Comparison of ENCODE assay signal across 10 cellular contexts in the genomic region with DNA sequence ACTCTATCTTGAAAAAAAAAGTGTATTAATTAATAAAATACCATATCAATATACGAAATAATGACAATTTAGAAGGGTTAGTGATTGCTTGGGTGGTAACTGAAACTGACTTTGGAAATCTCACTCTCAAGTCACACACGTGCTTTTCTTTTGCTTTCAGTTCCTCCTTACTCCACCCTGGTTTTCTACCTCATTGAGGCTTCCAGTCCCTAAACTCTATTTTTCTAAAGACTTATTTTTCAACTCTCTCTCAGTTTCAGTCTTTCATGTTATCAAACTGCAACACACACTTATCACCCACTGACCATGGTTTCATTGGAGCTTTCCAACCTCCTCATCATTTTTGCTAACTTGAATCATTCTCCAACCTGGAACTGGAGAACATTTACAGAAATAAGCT. TPM values are rescaled to one million over a fixed set of nuclear protein-coding genes. Genes with fewer than 3 reads are reported as not detected.
DNase-seq lines count a peak whose midpoint lies in the region; ATAC-seq and TF ChIP-seq lines count a peak whose summit lies in the region.
"Had no signal": no experiment of that assay in that cellular context is flagged by ENCODE, and none has a peak within 500 bp of the region (broad histone marks: within the 10 kb centered on the region; RNA-seq: fewer than 3 reads in every experiment).

No MANE protein-coding gene starts in this region.

- peaks cover 4% of the 10 kb centered on the region for H3K4me1 ChIP-seq in osteoblast (ENCODE audit: insufficient read depth, low read length)

- peak overlapping the region; percentile 13 for H3K4me2 ChIP-seq in osteoblast (ENCODE audit: insufficient read depth, low read length)

- no peak for DNase-seq in activated CD4-positive, alpha-beta T cell treated with anti-CD3 and anti-CD28 coated beads for 36 hours
- DNase-seq in activated CD4-positive, alpha-beta T cell treated with anti-CD3 and anti-CD28 coated beads, Interleukin-2, amount 50 U/mL, for 4 hours = no peak
- DNase-seq in osteoblast (ENCODE audit: insufficient read length, low spot score, missing footprints) (no peak), LoVo (ENCODE audit: low spot score) (no peak), NCI-H1105 (lab: John Stamatoyannopoulos, UW) (no peak), AG20443 (ENCODE audit: low spot score) (no peak)
- DNase-seq: NCI-H510A; stimulated activated naive CD4-positive, alpha-beta T cell treated with Interleukin-2 at 50 U/mL for 16 hours had no signal

- no peaks in the 10 kb centered on the region for H3K36me3 ChIP-seq in osteoblast (ENCODE audit: insufficient read depth, low read length)

- no peak for TF ChIP-seq CTCF in osteoblast (IDR thresholded peaks at IDR 0.05; ENCODE audit: extremely low read depth, low read depth, low read length)

- peaks cover 10% of the 10 kb centered on the region for H3K4me1 Mint-ChIP-seq in activated CD4-positive, alpha-beta T cell treated with anti-CD3 and anti-CD28 coated beads for 36 hours

- peak; percentile 46 for ATAC-seq in activated CD4-positive, alpha-beta T cell treated with anti-CD3 and anti-CD28 coated beads for 36 hours
- ATAC-seq in GM21786 (IDR thresholded peaks at IDR 0.05; ENCODE audit: unreplicated experiment) (peak; percentile 76), HG03520 (IDR thresholded peaks at IDR 0.05; ENCODE audit: unreplicated experiment) (peak; percentile 86)

- H3K9me3 ChIP-seq in osteoblast (ENCODE audit: low read depth, low read length) = no peaks in the 10 kb centered on the region

- H3K27ac ChIP-seq in osteoblast (ENCODE audit: low read depth, low read length) = no peak overlapping the region

- H3K9me3 Mint-ChIP-seq in activated CD4-positive, alpha-beta T cell treated with anti-CD3 and anti-CD28 coated beads for 36 hours (ENCODE audit: low read depth) = no peaks in the 10 kb centered on the region

- no peak overlapping the region for H3K4me3 Mint-ChIP-seq in activated CD4-positive, alpha-beta T cell treated with anti-CD3 and anti-CD28 coated beads for 36 hours

- CTCF ChIA-PET in activated CD4-positive, alpha-beta T cell treated with anti-CD3 and anti-CD28 coated beads for 36 hours (lab: Charles Lee) = interaction anchor here (0.8 to 2.6 kb wide), 5 partner anchors 20 to 162 kb away, joined by 3 to 10 read pairs (median 4); a partner anchor contains a TSS

- H2AFZ ChIP-seq in osteoblast (ENCODE audit: low read length) = peak overlapping the region; percentile 20

- intact Hi-C loops in activated CD4-positive, alpha-beta T cell treated with anti-CD3 and anti-CD28 coated beads for 36 hours (cut with DNase I, micrococcal nuclease) = no loop called here

- H3K36me3 Mint-ChIP-seq in activated CD4-positive, alpha-beta T cell treated with anti-CD3 and anti-CD28 coated beads for 36 hours (ENCODE audit: low read depth) = no peaks in the 10 kb centered on the region

- POLR2A ChIA-PET in activated CD4-positive, alpha-beta T cell treated with anti-CD3 and anti-CD28 coated beads for 36 hours (lab: Charles Lee) = interaction anchor here (0.6 kb wide), 1 partner anchor 129 kb away, joined by 4 read pairs; no protein-coding TSS in a partner anchor

- H3K79me2 ChIP-seq in osteoblast (ENCODE audit: insufficient read depth, low read length) = no peaks in the 10 kb centered on the region

- no peaks in the 10 kb centered on the region for H3K27me3 ChIP-seq in osteoblast (ENCODE audit: insufficient read depth, low read length)

- H3K4me3 ChIP-seq in osteoblast (ENCODE audit: insufficient read depth, low read length) = no peak overlapping the region

- H4K20me1 ChIP-seq in osteoblast (ENCODE audit: insufficient read depth, low read length) = no peaks in the 10 kb centered on the region

- H3K27me3 Mint-ChIP-seq in activated CD4-positive, alpha-beta T cell treated with anti-CD3 and anti-CD28 coated beads for 36 hours = no peaks in the 10 kb centered on the region

- no peak overlapping the region for H3K27ac Mint-ChIP-seq in activated CD4-positive, alpha-beta T cell treated with anti-CD3 and anti-CD28 coated beads for 36 hours

RNA-seq across cellular contexts. Expression of a gene that starts 23.5 kb away (rescaled TPM):
- not detected for total RNA-seq in activated CD4-positive, alpha-beta T cell treated with anti-CD3 and anti-CD28 coated beads for 36 hours
- 3.2 and 4.7 TPM in 2 replicates for total RNA-seq in osteoblast
